8 cellular contexts compared by ENCODE assay signal in genomic region chr2:84631047-84631446, GRCh38.
DNase-seq lines count a peak whose midpoint lies in the region; ATAC-seq and TF ChIP-seq lines count a peak whose summit lies in the region.

No MANE protein-coding gene starts in this region.

- H3K9me3 ChIP-seq in cardiac muscle cell (ENCODE audit: low read depth) (no peaks in the 10 kb centered on the region), SU-DHL-6 (ENCODE audit: insufficient read depth, low read length) (no peaks in the 10 kb centered on the region), sigmoid colon (no peaks in the 10 kb centered on the region)

- H3K9me2 ChIP-seq in SU-DHL-6 (replicated peaks; ENCODE audit: insufficient read depth, low read length), result no peaks in the 10 kb centered on the region

- H3K36me3 ChIP-seq in cardiac muscle cell (no peaks in the 10 kb centered on the region), SU-DHL-6 (ENCODE audit: low read length) (no peaks in the 10 kb centered on the region), sigmoid colon (no peaks in the 10 kb centered on the region)

- no peaks in the 10 kb centered on the region for H3K79me2 ChIP-seq in SU-DHL-6 (ENCODE audit: insufficient read depth, low read length)

- no peaks in the 10 kb centered on the region for H4K20me1 ChIP-seq in SU-DHL-6 (ENCODE audit: low read depth, low read length)

- ATAC-seq in Right ventricle myocardium inferior (no peak), HG03442 (IDR thresholded peaks at IDR 0.05; ENCODE audit: unreplicated experiment) (peak; percentile 64), HG03108 (IDR thresholded peaks at IDR 0.05; ENCODE audit: unreplicated experiment) (no peak)
- no peak for ATAC-seq in activated CD4-positive, CD25-positive, alpha-beta regulatory T cell treated with anti-CD3 and anti-CD28 coated beads, Interleukin-2, amount 50 U/mL, for 24 hours

- H3F3A ChIP-seq in SU-DHL-6 (ENCODE audit: insufficient read depth), result no peaks in the 10 kb centered on the region

- H3K9ac ChIP-seq in SU-DHL-6 (ENCODE audit: low read length), result no peak overlapping the region

- no peak overlapping the region for H3K4me2 ChIP-seq in SU-DHL-6 (ENCODE audit: low read depth, low read length, poor library complexity, severe bottlenecking)

- H3K4me1 ChIP-seq in cardiac muscle cell (ENCODE audit: low read depth) (peaks cover 18% of the 10 kb centered on the region), sigmoid colon (no peaks in the 10 kb centered on the region)

- no peak overlapping the region for H3K27ac ChIP-seq in cardiac muscle cell
- H3K27ac ChIP-seq in SU-DHL-6 (ENCODE audit: low read depth, low read length), result no peak overlapping the region
- no peak overlapping the region for H3K27ac ChIP-seq in sigmoid colon

- TF ChIP-seq CTCF in cardiac muscle cell (IDR thresholded peaks at IDR 0.05; ENCODE audit: low read depth, low read length), result peak; percentile 56
- peak; percentile 29 for TF ChIP-seq CTCF in SU-DHL-6 (IDR thresholded peaks at IDR 0.05; ENCODE audit: insufficient read depth, low read length, poor library complexity, severe bottlenecking)
- peak in 3 of 4 experiments; percentile 13 to 33 (median 30) for TF ChIP-seq CTCF in sigmoid colon (IDR thresholded peaks at IDR 0.05)

- no peak overlapping the region for H2AFZ ChIP-seq in SU-DHL-6 (ENCODE audit: low read depth, low read length, severe bottlenecking)

- intact Hi-C loops in Right ventricle myocardium inferior (cut with DNase I) (loop anchor here (5.0 kb wide), 1 partner anchor 134 kb away; no protein-coding TSS in a partner anchor), sigmoid colon (cut with DNase I) (loop anchor here (5.0 kb wide), 1 partner anchor 139 kb away; no protein-coding TSS in a partner anchor)

- DNase-seq in cardiac muscle cell (ENCODE audit: low read depth in 1 of 2, low spot score in 1 of 2) (peak; percentile 45 to 59), Right ventricle myocardium inferior (ENCODE audit: missing footprints) (no peak), foreskin melanocyte (peak; percentile 12), sigmoid colon (no peak)

- 42 to 57% methylated on average over 6 of the region's 6 CpGs for WGBS in sigmoid colon, 2 donors

- TF ChIP-seq POLR2A in sigmoid colon (IDR thresholded peaks at IDR 0.05), result no peak

- H3K4me3 ChIP-seq in cardiac muscle cell (no peak overlapping the region), SU-DHL-6 (ENCODE audit: insufficient read depth, low read length, poor library complexity, severe bottlenecking) (no peak overlapping the region), sigmoid colon (no peak overlapping the region)

- no peak for TF ChIP-seq EP300 in sigmoid colon (IDR thresholded peaks at IDR 0.05)

- H3K27me3 ChIP-seq in cardiac muscle cell (peaks cover 7% of the 10 kb centered on the region), SU-DHL-6 (ENCODE audit: low read length) (no peaks in the 10 kb centered on the region), sigmoid colon (no peaks in the 10 kb centered on the region)

Comparison
In these comparisons a context has a peak if more than half of its experiments do, and no peak if none do; other contexts are left out.
1. DNase-seq: peak in cardiac muscle cell (2 of 2) and foreskin melanocyte (single experiment); none in Right ventricle myocardium inferior (single experiment) and sigmoid colon (single experiment).
2. Peak in every context shown above with its lines, with median percentiles within 50 percentile points of each other: CTCF ChIP-seq.